9 cellular contexts compared by ENCODE assay signal in genomic region chr3:149277338-149277813, GRCh38. TPM values are rescaled to one million over a fixed set of nuclear protein-coding genes. Genes with fewer than 3 reads are reported as not detected.
DNase-seq lines count a peak whose midpoint lies in the region; ATAC-seq and TF ChIP-seq lines count a peak whose summit lies in the region.
"Had no signal": no experiment of that assay in that cellular context is flagged by ENCODE, and none has a peak within 500 bp of the region (broad histone marks: within the 10 kb centered on the region; RNA-seq: fewer than 3 reads in every experiment).

No MANE protein-coding gene starts in this region.

- H3K36me3 Mint-ChIP-seq in IgD-negative memory B cell: no peaks in the 10 kb centered on the region
- H3K36me3 Mint-ChIP-seq in T-helper 1 cell treated with Interleukin-12 subunit alpha and Interleukin-12 subunit beta and Interleukin-4 antibody, amounts not matched to agents 30 μg/mL and 1 μg/mL, for 36 hours (ENCODE audit: low read depth): no peaks in the 10 kb centered on the region

- intact Hi-C loops in thyroid gland (cut with DNase I): loop anchor here (10.0 kb wide), 1 partner anchor 323 kb away; no protein-coding TSS in a partner anchor

- H3K4me1 ChIP-seq in thyroid gland: peaks cover 9 to 11% of the 10 kb centered on the region in 2 donors

- H3K27ac ChIP-seq in thyroid gland: no peak overlapping the region

- no peaks in the 10 kb centered on the region for H3K9me3 Mint-ChIP-seq in IgD-negative memory B cell
- no peaks in the 10 kb centered on the region for H3K9me3 Mint-ChIP-seq in T-helper 1 cell treated with Interleukin-12 subunit alpha and Interleukin-12 subunit beta and Interleukin-4 antibody, amounts not matched to agents 30 μg/mL and 1 μg/mL, for 36 hours
- H3K9me3 Mint-ChIP-seq: neural crest cell had no signal

- H3K27ac Mint-ChIP-seq in IgD-negative memory B cell: peak overlapping the region in 1 of 3 donors; percentile 85
- peak overlapping the region; percentile 88 for H3K27ac Mint-ChIP-seq in T-helper 1 cell treated with Interleukin-12 subunit alpha and Interleukin-12 subunit beta and Interleukin-4 antibody, amounts not matched to agents 30 μg/mL and 1 μg/mL, for 36 hours

- 75 to 80% methylated on average over 3 of the region's 3 CpGs for WGBS in thyroid gland, 2 donors

- DNase-seq in COLO668 (lab: John Stamatoyannopoulos, UW; ENCODE audit: unreplicated experiment) (peak; percentile 15), germinal center (ENCODE audit: low spot score) (peak; percentile 14), OCI-M2 (lab: John Stamatoyannopoulos, UW; ENCODE audit: unreplicated experiment) (no peak), NCI-H446 treated with DMSO at 0.1 percent for 48 hours (lab: John Stamatoyannopoulos, UW) (no peak), thyroid gland (no peak)

- no peaks in the 10 kb centered on the region for H3K27me3 ChIP-seq in thyroid gland

- no peaks in the 10 kb centered on the region for H3K9me3 ChIP-seq in thyroid gland

- H3K27me3 Mint-ChIP-seq in IgD-negative memory B cell: no peaks in the 10 kb centered on the region
- H3K27me3 Mint-ChIP-seq in T-helper 1 cell treated with Interleukin-12 subunit alpha and Interleukin-12 subunit beta and Interleukin-4 antibody, amounts not matched to agents 30 μg/mL and 1 μg/mL, for 36 hours (ENCODE audit: low read depth): peaks cover 4% of the 10 kb centered on the region

- peak overlapping the region; percentile 7 to 82 (median 73) for H3K4me3 Mint-ChIP-seq in IgD-negative memory B cell
- peak overlapping the region; percentile 69 for H3K4me3 Mint-ChIP-seq in T-helper 1 cell treated with Interleukin-12 subunit alpha and Interleukin-12 subunit beta and Interleukin-4 antibody, amounts not matched to agents 30 μg/mL and 1 μg/mL, for 36 hours
- H3K4me3 Mint-ChIP-seq: neural crest cell had no signal

- no peak overlapping the region for H3K4me3 ChIP-seq in thyroid gland (replicated peaks in 1 of 3)

- ATAC-seq in GM21447 (IDR thresholded peaks at IDR 0.05; ENCODE audit: unreplicated experiment): peak; percentile 72

- TF ChIP-seq CTCF in thyroid gland (IDR thresholded peaks at IDR 0.05): no peak

- H3K4me1 Mint-ChIP-seq in IgD-negative memory B cell: peaks cover 15 to 41% (median 16%) of the 10 kb centered on the region in 3 donors
- peaks cover 11% of the 10 kb centered on the region for H3K4me1 Mint-ChIP-seq in T-helper 1 cell treated with Interleukin-12 subunit alpha and Interleukin-12 subunit beta and Interleukin-4 antibody, amounts not matched to agents 30 μg/mL and 1 μg/mL, for 36 hours (ENCODE audit: low read depth)
- H3K4me1 Mint-ChIP-seq: neural crest cell had no signal

- no peak for TF ChIP-seq POLR2A in thyroid gland (IDR thresholded peaks at IDR 0.05)

- no peaks in the 10 kb centered on the region for H3K36me3 ChIP-seq in thyroid gland

RNA-seq across cellular contexts. Expression of gene CP, which starts 55.7 kb away (rescaled TPM):
- 0.24 TPM for polyA plus RNA-seq in IgD-negative memory B cell
- 100 to 1,000 TPM in 1 of 4 donors, 10 to 100 TPM in 2, 1 to 10 TPM in 1; 5.0 to 111 (median 34.6) TPM for total RNA-seq in thyroid gland

RNA-seq across cellular contexts. Expression of gene TM4SF18, which starts 56.1 kb away (rescaled TPM):
- not detected for polyA plus RNA-seq in IgD-negative memory B cell
- 10 to 100 TPM in 3 of 4 donors, 1 to 10 TPM in 1; 9.7 to 33.3 (median 24.9) TPM for total RNA-seq in thyroid gland
- total RNA-seq: neural crest cell had no signal

Comparison
In these comparisons a context has a peak if more than half of its experiments do, and no peak if none do; other contexts are left out.
1. DNase-seq: peak in COLO668 (single experiment) and germinal center (single experiment); none in OCI-M2 (single experiment), NCI-H446 treated with DMSO at 0.1 percent for 48 hours (single experiment) and thyroid gland (0 of 2).